Comparison of ENCODE assay signal across 8 cellular contexts in genomic region chr6:116253188-116253504, GRCh38. TPM values are rescaled to one million over a fixed set of nuclear protein-coding genes. Genes with fewer than 3 reads are reported as not detected.
A peak's percentile ranks its signal among the peaks of the same experiment; 100 is the strongest.
DNase-seq lines count a peak whose midpoint lies in the region; ATAC-seq and TF ChIP-seq lines count a peak whose summit lies in the region.

No MANE protein-coding gene starts in this region.

- DNase-seq in cardiac muscle cell (ENCODE audit: low read depth in 1 of 2, low spot score in 1 of 2) (no peak), Right ventricle myocardium superior (no peak), choroid plexus epithelial cell (ENCODE audit: low read depth) (no peak), mesendoderm (no peak), vagina (ENCODE audit: extremely low spot score in 2 of 2) (no peak), KG1 (lab: John Stamatoyannopoulos, UW) (no peak), HuH-7.5 (ENCODE audit: low spot score) (no peak)

- H3K4me2 ChIP-seq in mesendoderm (ENCODE audit: low read length): peak overlapping the region; percentile 66

- no peak overlapping the region for H4K8ac ChIP-seq in mesendoderm (ENCODE audit: low read depth, low read length)

- peaks cover 15% of the 10 kb centered on the region for H3K79me1 ChIP-seq in mesendoderm (ENCODE audit: low read length)

- peaks cover 16% of the 10 kb centered on the region for H3K79me2 ChIP-seq in mesendoderm (ENCODE audit: control insufficient read depth, insufficient read depth, low read length)

- peak overlapping the region; percentile 91 for H3K56ac ChIP-seq in mesendoderm (ENCODE audit: low read length)

- peak overlapping the region; percentile 11 for H4K5ac ChIP-seq in mesendoderm (ENCODE audit: low read length)

- H3K9me3 ChIP-seq in cardiac muscle cell (ENCODE audit: low read depth) (no peaks in the 10 kb centered on the region), vagina (no peaks in the 10 kb centered on the region)

- peak overlapping the region; percentile 82 for H3K9ac ChIP-seq in mesendoderm (ENCODE audit: low read length)

- no peak overlapping the region for H2AK5ac ChIP-seq in mesendoderm (ENCODE audit: low read length)

- TF ChIP-seq POLR2A in vagina (IDR thresholded peaks at IDR 0.05): no peak

- H3K27ac ChIP-seq in cardiac muscle cell (peak overlapping the region; percentile 97), mesendoderm (ENCODE audit: low read depth, low read length) (no peak overlapping the region), vagina (peak overlapping the region; percentile 90)

- WGBS in mesendoderm (ENCODE audit: extremely low coverage, insufficient coverage, low lambda C conversion rate): no CpG with 5 or more reads among the region's 11 CpGs

- no peak for ATAC-seq in Right ventricle myocardium superior (ENCODE audit: poor library complexity)
- no peak for ATAC-seq in HG03108 (IDR thresholded peaks at IDR 0.05; ENCODE audit: unreplicated experiment)

- no peak overlapping the region for H2BK120ac ChIP-seq in mesendoderm (ENCODE audit: low read depth, low read length)

- TF ChIP-seq CTCF in cardiac muscle cell (IDR thresholded peaks at IDR 0.05; ENCODE audit: low read depth, low read length) (no peak), choroid plexus epithelial cell (conservative IDR thresholded peaks at IDR 0.05; ENCODE audit: low read depth, low read length) (no peak), vagina (IDR thresholded peaks at IDR 0.05) (no peak)

- no peak overlapping the region for H3K23ac ChIP-seq in mesendoderm (ENCODE audit: low read length)

- intact Hi-C loops in Right ventricle myocardium superior (cut with DNase I) (no loop called here), vagina (cut with DNase I) (no loop called here)

- H2BK15ac ChIP-seq in mesendoderm (replicated peaks; ENCODE audit: low read depth): no peak overlapping the region

- H3K27me3 ChIP-seq in cardiac muscle cell (no peaks in the 10 kb centered on the region), mesendoderm (ENCODE audit: insufficient read depth, low read length, poor library complexity) (no peaks in the 10 kb centered on the region), vagina (no peaks in the 10 kb centered on the region)

- H3K36me3 ChIP-seq in cardiac muscle cell (no peaks in the 10 kb centered on the region), mesendoderm (ENCODE audit: control insufficient read depth, insufficient read depth, low read length) (no peaks in the 10 kb centered on the region), vagina (no peaks in the 10 kb centered on the region)

- no peak overlapping the region for H3K18ac ChIP-seq in mesendoderm (ENCODE audit: low read length)

- peaks cover 48% of the 10 kb centered on the region for H3K4me1 ChIP-seq in cardiac muscle cell (ENCODE audit: low read depth)
- peaks cover 13% of the 10 kb centered on the region for H3K4me1 ChIP-seq in mesendoderm (ENCODE audit: control insufficient read depth, low read depth, low read length)
- peaks cover 57% of the 10 kb centered on the region for H3K4me1 ChIP-seq in vagina

- H2BK5ac ChIP-seq in mesendoderm (ENCODE audit: low read length): no peak overlapping the region

- H3K4ac ChIP-seq in mesendoderm (ENCODE audit: low read depth, low read length): no peak overlapping the region

- H3K4me3 ChIP-seq in cardiac muscle cell (peak overlapping the region; percentile 93), choroid plexus epithelial cell (ENCODE audit: low read depth, low read length) (peak overlapping the region; percentile 93), mesendoderm (ENCODE audit: low read length) (peak overlapping the region; percentile 79), vagina (peak overlapping the region; percentile 87 to 97)

RNA-seq across cellular contexts. Expression of gene TSPYL4, which starts 0.7 kb away (rescaled TPM):
- total RNA-seq in cardiac muscle cell (43.1 and 54.1 TPM in 2 replicates), Right ventricle myocardium superior (26.0 TPM), vagina (11.8 TPM)
- 38.2 and 43.4 TPM in 2 replicates for polyA plus RNA-seq in cardiac muscle cell
- polyA plus RNA-seq in mesendoderm (2013, experiment 1 of 2): 22.8 TPM
- polyA plus RNA-seq in mesendoderm (2013, experiment 2 of 2): 21.8 TPM

RNA-seq across cellular contexts. Expression of gene TSPYL1, which starts 26.6 kb away (rescaled TPM):
- 59.9 and 65.2 TPM in 2 replicates for total RNA-seq in cardiac muscle cell
- polyA plus RNA-seq in cardiac muscle cell: 40.8 and 52.3 TPM in 2 replicates
- total RNA-seq in Right ventricle myocardium superior: 70.3 TPM
- polyA plus RNA-seq in mesendoderm (2013, experiment 1 of 2): 46.8 TPM
- polyA plus RNA-seq in mesendoderm (2013, experiment 2 of 2): 46.9 TPM
- 41.0 TPM for total RNA-seq in vagina
